In the genomic region with DNA sequence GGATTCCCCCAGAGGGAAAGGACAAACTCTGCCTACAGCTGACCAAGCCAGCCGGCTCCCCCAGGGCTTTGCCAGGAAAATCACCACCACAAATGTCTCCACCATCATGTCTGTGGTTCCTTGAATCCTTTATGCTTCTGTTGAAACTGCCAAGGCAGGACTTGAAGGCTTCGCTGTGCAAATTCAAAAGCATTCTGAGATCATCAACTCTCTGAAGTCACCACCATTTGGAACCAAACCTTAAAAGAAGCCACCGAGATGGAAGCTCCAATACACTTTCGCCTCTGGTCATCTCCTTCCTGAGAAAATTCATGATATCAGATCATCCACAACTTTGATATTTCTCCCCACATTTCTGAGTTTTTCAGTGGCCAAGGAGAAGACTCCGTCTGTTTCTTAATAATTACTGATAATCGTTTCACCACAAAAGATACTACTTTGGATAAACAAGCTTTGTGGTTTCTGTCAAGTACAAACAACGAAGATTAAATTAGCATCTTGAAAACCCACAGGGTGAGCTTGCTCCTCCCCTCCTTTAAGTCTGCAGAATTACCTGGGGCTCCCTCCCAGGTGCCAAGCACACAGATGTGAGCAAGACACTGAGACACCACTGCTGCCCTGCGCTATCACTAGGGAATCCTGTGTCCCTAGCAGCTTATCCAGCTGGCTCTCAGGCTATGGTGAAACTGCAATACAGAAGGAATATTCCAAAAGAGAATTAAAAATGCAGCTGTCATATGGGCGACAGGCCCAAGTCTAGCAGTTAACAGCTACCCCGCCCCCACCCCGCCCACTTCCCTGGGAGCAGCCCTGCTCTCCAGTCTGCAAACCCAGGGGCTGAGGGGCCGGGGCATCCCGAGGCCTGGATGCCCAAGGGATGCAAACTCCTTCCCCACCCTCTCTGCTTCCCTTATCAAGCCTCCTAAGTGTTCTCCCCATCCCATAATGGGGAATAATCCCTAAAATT, we compare ENCODE assay signal across 9 cellular contexts.
DNase-seq lines count a peak whose midpoint lies in the region; ATAC-seq and TF ChIP-seq lines count a peak whose summit lies in the region.
"Had no signal": no experiment of that assay in that cellular context is flagged by ENCODE, and none has a peak within 500 bp of the region (broad histone marks: within the 10 kb centered on the region; RNA-seq: fewer than 3 reads in every experiment).

No MANE protein-coding gene starts in this region.

- H3K9me3 ChIP-seq in Peyer's patch: no peaks in the 10 kb centered on the region

- peak overlapping the region; percentile 63 to 88 (median 77) for H3K27ac ChIP-seq in Peyer's patch

- TF ChIP-seq POLR2A in Peyer's patch (IDR thresholded peaks at IDR 0.05): no peak

- no peak for ATAC-seq in stimulated activated memory B cell treated with anti-CD40 and anti-IgM and Interleukin-4, amounts not matched to agents 10 μg/mL and 1 μg/mL and 100 μg/mL, for 72 hours
- ATAC-seq in HG03520 (IDR thresholded peaks at IDR 0.05; ENCODE audit: unreplicated experiment): no peak

- H3K4me3 Mint-ChIP-seq in stimulated activated memory B cell treated with anti-CD40 and anti-IgM and Interleukin-4, amounts not matched to agents 10 μg/mL and 1 μg/mL and 100 μg/mL, for 72 hours: peak overlapping the region; percentile 75

- peaks cover 0 to 9% (median 0%) of the 10 kb centered on the region in 4 donors for H3K4me1 ChIP-seq in Peyer's patch

- H3K27me3 Mint-ChIP-seq in stimulated activated memory B cell treated with anti-CD40 and anti-IgM and Interleukin-4, amounts not matched to agents 10 μg/mL and 1 μg/mL and 100 μg/mL, for 72 hours: no peaks in the 10 kb centered on the region

- H3K27ac Mint-ChIP-seq in stimulated activated memory B cell treated with anti-CD40 and anti-IgM and Interleukin-4, amounts not matched to agents 10 μg/mL and 1 μg/mL and 100 μg/mL, for 72 hours: no peak overlapping the region

- no peaks in the 10 kb centered on the region for H3K27me3 ChIP-seq in Peyer's patch

- H3K4me3 ChIP-seq in Peyer's patch (no peak overlapping the region), fibroblast of the aortic adventitia (ENCODE audit: low read depth, low read length) (no peak overlapping the region)

- H3K36me3 Mint-ChIP-seq in stimulated activated memory B cell treated with anti-CD40 and anti-IgM and Interleukin-4, amounts not matched to agents 10 μg/mL and 1 μg/mL and 100 μg/mL, for 72 hours: no peaks in the 10 kb centered on the region

- no peak for TF ChIP-seq CTCF in Peyer's patch (IDR thresholded peaks at IDR 0.05)
- TF ChIP-seq CTCF in fibroblast of the aortic adventitia (IDR thresholded peaks at IDR 0.05; ENCODE audit: insufficient read depth, low read length): no peak

- no peaks in the 10 kb centered on the region for H3K36me3 ChIP-seq in Peyer's patch

- H3K9me3 Mint-ChIP-seq in stimulated activated memory B cell treated with anti-CD40 and anti-IgM and Interleukin-4, amounts not matched to agents 10 μg/mL and 1 μg/mL and 100 μg/mL, for 72 hours: no peaks in the 10 kb centered on the region

- peak; percentile 34 for DNase-seq in NCI-H1092 treated with DMSO at 0.1 percent for 48 hours (lab: John Stamatoyannopoulos, UW)
- no peak for DNase-seq in NCI-H1092 (lab: John Stamatoyannopoulos, UW)
- peak in 2 of 3 donors; percentile 46 to 67 for DNase-seq in Peyer's patch
- DNase-seq in fibroblast of the aortic adventitia (ENCODE audit: low read depth): peak; percentile 5
- DNase-seq in kidney tubule cell (ENCODE audit: low spot score): no peak
- no peak for DNase-seq in NCI-H1930 (lab: John Stamatoyannopoulos, UW)
- DNase-seq: 8988T had no signal

- peaks cover 39% of the 10 kb centered on the region for H3K4me1 Mint-ChIP-seq in stimulated activated memory B cell treated with anti-CD40 and anti-IgM and Interleukin-4, amounts not matched to agents 10 μg/mL and 1 μg/mL and 100 μg/mL, for 72 hours

Comparison
In these comparisons a context has a peak if more than half of its experiments do, and no peak if none do; other contexts are left out.
1. DNase-seq: peak in NCI-H1092 treated with DMSO at 0.1 percent for 48 hours (single experiment), Peyer's patch (2 of 3) and fibroblast of the aortic adventitia (single experiment); none in NCI-H1092 (single experiment), kidney tubule cell (single experiment) and NCI-H1930 (0 of 2).